8 cellular contexts compared by ENCODE assay signal in genomic region chr3:183099026-183099837, GRCh38. TPM values are rescaled to one million over a fixed set of nuclear protein-coding genes. Genes with fewer than 3 reads are reported as not detected.
DNase-seq lines count a peak whose midpoint lies in the region; ATAC-seq and TF ChIP-seq lines count a peak whose summit lies in the region.

TSS of gene MCCC1 (minus strand) at chr3:183099496. CDS start at chr3:183099440, 56 bp downstream.

- no peak for TF ChIP-seq CTCF in GM12865 (IDR thresholded peaks at IDR 0.05; ENCODE audit: insufficient read depth, low read depth, low read length, missing control alignments)
- TF ChIP-seq CTCF in adrenal gland (IDR thresholded peaks at IDR 0.05): no peak
- TF ChIP-seq CTCF in heart left ventricle (IDR thresholded peaks at IDR 0.05): no peak
- no peak for TF ChIP-seq CTCF in type B pancreatic cell (conservative IDR thresholded peaks at IDR 0.05)

- peak within 1 kb of the TSS; percentile 96 for H3K27ac Mint-ChIP-seq in type B pancreatic cell

- 0% methylated on average over 27 to 60 of the region's 60 CpGs for WGBS in adrenal gland, 4 donors
- 0 to 1% (median 0%) methylated on average over 29 to 60 of the region's 60 CpGs for WGBS in heart left ventricle, 4 donors

- H3K27me3 ChIP-seq in adrenal gland (no peaks in the 10 kb centered on the region), heart left ventricle (no peaks in the 10 kb centered on the region)

- no peaks in the 10 kb centered on the region for H3K9me3 ChIP-seq in adrenal gland (replicated peaks in 1 of 3)
- H3K9me3 ChIP-seq in heart left ventricle: no peaks in the 10 kb centered on the region

- no peaks in the 10 kb centered on the region for H3K36me3 ChIP-seq in adrenal gland (replicated peaks in 1 of 2)
- peaks cover 0 to 1% (median 0%) of the 10 kb centered on the region in 9 donors for H3K36me3 ChIP-seq in heart left ventricle

- H3K4me3 Mint-ChIP-seq in type B pancreatic cell: peak within 1 kb of the TSS; percentile 96

- TF ChIP-seq POLR2A in adrenal gland (IDR thresholded peaks at IDR 0.05): peak; percentile 42 to 89
- TF ChIP-seq POLR2A in heart left ventricle (IDR thresholded peaks at IDR 0.05): peak in 1 of 2 donors; percentile 66

- H3K27ac ChIP-seq in adrenal gland (peak within 1 kb of the TSS; percentile 74 to 93 (median 82)), heart left ventricle (peak within 1 kb of the TSS; percentile 69 to 92 (median 86))

- H3K4me1 ChIP-seq in adrenal gland (replicated peaks in 1 of 2) (peaks cover 4 to 22% of the 10 kb centered on the region in 2 donors), heart left ventricle (peaks cover 0 to 25% (median 13%) of the 10 kb centered on the region in 12 donors)

- ATAC-seq in HG02763 (IDR thresholded peaks at IDR 0.05; ENCODE audit: unreplicated experiment) (peak; percentile 99), heart left ventricle (peak; percentile 99 to 100 (median 100))

- intact Hi-C loops in adrenal gland (cut with DNase I): no loop called here
- intact Hi-C loops in heart left ventricle (cut with DNase I): loop anchor here in 1 of 10 donors (10.0 kb wide), 1 partner anchor 536 kb away; the partner anchor contains the start of gene KLHL24

- peak; percentile 99 for DNase-seq in GM12865 (ENCODE audit: low read depth)
- peak; percentile 97 for DNase-seq in NCI-H1417 treated with DMSO at 0.1 percent for 48 hours (lab: John Stamatoyannopoulos, UW)
- DNase-seq in T-helper 1 cell: peak; percentile 93 to 98 (median 94)
- peak; percentile 98 to 100 (median 100) for DNase-seq in adrenal gland
- DNase-seq in heart left ventricle: peak; percentile 97 to 99 (median 98)
- peak; percentile 99 for DNase-seq in pons (ENCODE audit: low spot score)
- DNase-seq in type B pancreatic cell (ENCODE audit: extremely low spot score, unreplicated experiment): peak; percentile 97

- no peaks in the 10 kb centered on the region for H3K27me3 Mint-ChIP-seq in type B pancreatic cell

- peaks cover 15% of the 10 kb centered on the region for H3K36me3 Mint-ChIP-seq in type B pancreatic cell

- H3K4me1 Mint-ChIP-seq in type B pancreatic cell (ENCODE audit: unreplicated experiment): peaks cover 27% of the 10 kb centered on the region

- H3K4me3 ChIP-seq in GM12865 (ENCODE audit: low read depth, low read length) (peak within 1 kb of the TSS; percentile 80), adrenal gland (peak within 1 kb of the TSS; percentile 48 to 77 (median 56)), heart left ventricle (peak within 1 kb of the TSS; percentile 71 to 98 (median 86))

- no peaks in the 10 kb centered on the region for H3K9me3 Mint-ChIP-seq in type B pancreatic cell

RNA-seq across cellular contexts. Expression of gene MCCC1, which starts in this region (rescaled TPM):
- 100 to 1,000 TPM in 1 of 8 donors, 10 to 100 TPM in 7; 40.9 to 137 (median 53.5) TPM for total RNA-seq in adrenal gland
- 10 to 100 TPM; 47.8 to 65.7 (median 50.6) TPM for polyA plus RNA-seq in adrenal gland
- 10 to 100 TPM; 33.0 to 58.4 (median 50.9) TPM for total RNA-seq in heart left ventricle
- polyA plus RNA-seq in heart left ventricle: 10 to 100 TPM; 32.8 to 47.5 TPM
- 40.9 and 58.1 TPM in 2 replicates for total RNA-seq in type B pancreatic cell (ENCODE audit: low replicate concordance)

Comparison
In these comparisons a context has a peak if more than half of its experiments do, and no peak if none do; other contexts are left out.
1. Peak in every context shown above with its lines: DNase-seq, ATAC-seq, H3K4me3 ChIP-seq and H3K27ac ChIP-seq.